In the genomic region with DNA sequence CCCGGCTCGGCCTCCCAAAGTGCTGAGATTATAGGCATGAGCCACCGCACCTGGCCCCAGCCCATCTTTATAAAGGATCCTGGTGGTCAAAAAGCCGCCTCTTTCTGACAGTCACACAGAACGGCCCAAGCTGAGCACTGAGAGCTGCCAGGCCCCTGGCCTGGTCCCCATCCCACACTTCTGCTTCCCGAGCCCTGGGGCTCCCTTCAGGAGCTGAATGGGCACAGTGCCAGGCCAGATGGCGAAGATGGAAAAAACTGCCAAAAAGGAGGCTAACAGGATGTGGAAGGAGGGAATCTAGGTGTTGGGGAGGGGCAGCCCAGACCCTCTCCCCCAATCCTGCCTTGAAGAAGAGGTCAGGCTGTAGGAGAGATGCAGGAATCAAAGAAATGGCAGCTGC, we compare ENCODE assay signal across 13 cellular contexts. TPM values are rescaled to one million over a fixed set of nuclear protein-coding genes. Genes with fewer than 3 reads are reported as not detected.
DNase-seq lines count a peak whose midpoint lies in the region; ATAC-seq and TF ChIP-seq lines count a peak whose summit lies in the region.
"Had no signal": no experiment of that assay in that cellular context is flagged by ENCODE, and none has a peak within 500 bp of the region (broad histone marks: within the 10 kb centered on the region; RNA-seq: fewer than 3 reads in every experiment).

No MANE protein-coding gene starts in this region.

- peaks cover 57% of the 10 kb centered on the region for H3K4me1 ChIP-seq in CD4-positive, alpha-beta memory T cell (ENCODE audit: insufficient read depth, low read length)
- peaks cover 39% of the 10 kb centered on the region for H3K4me1 ChIP-seq in mucosa of descending colon (ENCODE audit: low read depth)

- TF ChIP-seq CTCF in mucosa of descending colon (IDR thresholded peaks at IDR 0.05), result no peak

- no peaks in the 10 kb centered on the region for H3K27me3 Mint-ChIP-seq in CD4-positive, alpha-beta memory T cell
- H3K27me3 Mint-ChIP-seq in IgD-negative memory B cell, result peaks cover 2% of the 10 kb centered on the region
- no peaks in the 10 kb centered on the region for H3K27me3 Mint-ChIP-seq in activated T-helper 2 cell treated with anti-CD3 and anti-CD28 coated beads, Interferon-gamma antibody, Interleukin-2, Interleukin-4, amounts not matched to agents 10 μg/mL and 5 μg/mL and 100 μg/mL, durations not matched to agents 14 hours and 24 hours and 36 hours (ENCODE audit: low read depth)

- H3K27me3 ChIP-seq in CD4-positive, alpha-beta memory T cell (ENCODE audit: insufficient read depth, low read length), result no peaks in the 10 kb centered on the region

- no peaks in the 10 kb centered on the region for H3K9me3 ChIP-seq in CD4-positive, alpha-beta memory T cell (ENCODE audit: control insufficient read depth in 1 of 2, low read length in 2 of 2)
- no peaks in the 10 kb centered on the region for H3K9me3 ChIP-seq in mucosa of descending colon

- peak overlapping the region in 6 of 7 donors; percentile 19 to 98 (median 96) for H3K27ac Mint-ChIP-seq in CD4-positive, alpha-beta memory T cell
- peak overlapping the region; percentile 87 to 99 (median 93) for H3K27ac Mint-ChIP-seq in IgD-negative memory B cell
- H3K27ac Mint-ChIP-seq in activated T-helper 2 cell treated with anti-CD3 and anti-CD28 coated beads, Interferon-gamma antibody, Interleukin-2, Interleukin-4, amounts not matched to agents 10 μg/mL and 5 μg/mL and 100 μg/mL, durations not matched to agents 14 hours and 24 hours and 36 hours, result peak overlapping the region; percentile 94

- no peak for DNase-seq in CD4-positive, alpha-beta memory T cell
- no peak for DNase-seq in activated T-helper 2 cell treated with anti-CD3 and anti-CD28 coated beads, Interferon-gamma antibody, Interleukin-2, Interleukin-4, amounts not matched to agents 10 μg/mL and 5 μg/mL and 100 μg/mL, durations not matched to agents 14 hours and 24 hours and 36 hours (ENCODE audit: low spot score)
- peak in 2 of 3 donors; percentile 49 to 54 for DNase-seq in mucosa of descending colon
- no peak for DNase-seq in effector CD4-positive, alpha-beta T cell
- DNase-seq in NCI-H774 (lab: John Stamatoyannopoulos, UW), result no peak
- no peak for DNase-seq in NCI-H2196 (lab: John Stamatoyannopoulos, UW; ENCODE audit: unreplicated experiment)
- DNase-seq in stimulated activated CD4-positive, alpha-beta T cell treated with anti-CD3 and anti-CD28 coated beads, Interleukin-4, amount 100 ng/mL, for 24 hours, result no peak
- DNase-seq: aorta, NCI-H226 had no signal

- CTCF ChIA-PET in CD4-positive, alpha-beta memory T cell (lab: Charles Lee; ENCODE audit: partially characterized antibody), result interaction anchor here (0.6 to 7.1 kb wide), 3 partner anchors 10 to 301 kb away, joined by 3 to 40 read pairs (median 4); no protein-coding TSS in a partner anchor

- H3K9me3 Mint-ChIP-seq in CD4-positive, alpha-beta memory T cell, result no peaks in the 10 kb centered on the region
- H3K9me3 Mint-ChIP-seq in IgD-negative memory B cell, result no peaks in the 10 kb centered on the region
- H3K9me3 Mint-ChIP-seq in activated T-helper 2 cell treated with anti-CD3 and anti-CD28 coated beads, Interferon-gamma antibody, Interleukin-2, Interleukin-4, amounts not matched to agents 10 μg/mL and 5 μg/mL and 100 μg/mL, durations not matched to agents 14 hours and 24 hours and 36 hours, result no peaks in the 10 kb centered on the region

- POLR2A ChIA-PET in CD4-positive, alpha-beta memory T cell (lab: Charles Lee; ENCODE audit: partially characterized antibody), result interaction anchor here (0.5 to 2.3 kb wide), 3 partner anchors 17 to 58 kb away, joined by 3 to 15 read pairs (median 10); a partner anchor contains a TSS

- no peak for ATAC-seq in mucosa of descending colon

- peaks cover 38 to 71% (median 52%) of the 10 kb centered on the region in 4 donors for H3K4me1 Mint-ChIP-seq in CD4-positive, alpha-beta memory T cell
- H3K4me1 Mint-ChIP-seq in IgD-negative memory B cell, result peaks cover 36 to 46% (median 46%) of the 10 kb centered on the region in 3 donors
- H3K4me1 Mint-ChIP-seq in activated T-helper 2 cell treated with anti-CD3 and anti-CD28 coated beads, Interferon-gamma antibody, Interleukin-2, Interleukin-4, amounts not matched to agents 10 μg/mL and 5 μg/mL and 100 μg/mL, durations not matched to agents 14 hours and 24 hours and 36 hours (ENCODE audit: low read depth), result peaks cover 52% of the 10 kb centered on the region

- H3K36me3 Mint-ChIP-seq in CD4-positive, alpha-beta memory T cell, result no peaks in the 10 kb centered on the region
- peaks cover 8% of the 10 kb centered on the region for H3K36me3 Mint-ChIP-seq in IgD-negative memory B cell
- no peaks in the 10 kb centered on the region for H3K36me3 Mint-ChIP-seq in activated T-helper 2 cell treated with anti-CD3 and anti-CD28 coated beads, Interferon-gamma antibody, Interleukin-2, Interleukin-4, amounts not matched to agents 10 μg/mL and 5 μg/mL and 100 μg/mL, durations not matched to agents 14 hours and 24 hours and 36 hours (ENCODE audit: low read depth)

- intact Hi-C loops in CD4-positive, alpha-beta memory T cell (cut with micrococcal nuclease), result no loop called here
- intact Hi-C loops in activated T-helper 2 cell treated with anti-CD3 and anti-CD28 coated beads, Interferon-gamma antibody, Interleukin-2, Interleukin-4, amounts not matched to agents 10 μg/mL and 5 μg/mL and 100 μg/mL, durations not matched to agents 14 hours and 24 hours and 36 hours (cut with micrococcal nuclease), result no loop called here
- intact Hi-C loops in mucosa of descending colon (cut with DNase I, micrococcal nuclease), result no loop called here

- peak overlapping the region; percentile 42 to 47 for H3K4me3 ChIP-seq in CD4-positive, alpha-beta memory T cell (ENCODE audit: low read length in 2 of 2)
- no peak overlapping the region for H3K4me3 ChIP-seq in mucosa of descending colon
- H3K4me3 ChIP-seq: smooth muscle cell had no signal

- H3K36me3 ChIP-seq in CD4-positive, alpha-beta memory T cell (ENCODE audit: insufficient read depth, low read length), result no peaks in the 10 kb centered on the region
- H3K36me3 ChIP-seq in mucosa of descending colon (ENCODE audit: low read depth), result no peaks in the 10 kb centered on the region

- peak overlapping the region; percentile 63 for H3K27ac ChIP-seq in CD4-positive, alpha-beta memory T cell (ENCODE audit: low read depth, low read length)

- peak overlapping the region; percentile 82 to 93 (median 88) for H3K4me3 Mint-ChIP-seq in CD4-positive, alpha-beta memory T cell
- H3K4me3 Mint-ChIP-seq in IgD-negative memory B cell, result peak overlapping the region; percentile 87 to 96 (median 93)
- peak overlapping the region; percentile 69 for H3K4me3 Mint-ChIP-seq in activated T-helper 2 cell treated with anti-CD3 and anti-CD28 coated beads, Interferon-gamma antibody, Interleukin-2, Interleukin-4, amounts not matched to agents 10 μg/mL and 5 μg/mL and 100 μg/mL, durations not matched to agents 14 hours and 24 hours and 36 hours (ENCODE audit: low read depth)

RNA-seq across cellular contexts. Expression of a gene that starts 5.1 kb away (rescaled TPM):
- total RNA-seq in CD4-positive, alpha-beta memory T cell, result 10 to 100 TPM; 10.2 to 11.1 TPM
- 10 to 100 TPM in 1 of 2 donors, 1 to 10 TPM in 1; 5.4 to 11.9 TPM for polyA plus RNA-seq in CD4-positive, alpha-beta memory T cell
- 63.6 TPM for polyA plus RNA-seq in IgD-negative memory B cell
- 3.6 and 4.1 TPM in 2 replicates for total RNA-seq in activated T-helper 2 cell treated with anti-CD3 and anti-CD28 coated beads, Interferon-gamma antibody, Interleukin-2, Interleukin-4, amounts not matched to agents 10 μg/mL and 5 μg/mL and 100 μg/mL, durations not matched to agents 14 hours and 24 hours and 36 hours
- 10 to 100 TPM; 12.0 to 30.5 (median 22.7) TPM for total RNA-seq in mucosa of descending colon
- total RNA-seq: LHCN-M2, myocyte had no signal

RNA-seq across cellular contexts. Expression of a gene that starts 16.5 kb away (rescaled TPM):
- total RNA-seq in CD4-positive, alpha-beta memory T cell, result 10 to 100 TPM; 13.9 to 16.3 TPM
- under 1 TPM in 1 of 2 donors, not detected in 1; 0.25 TPM for polyA plus RNA-seq in CD4-positive, alpha-beta memory T cell
- 5.8 TPM for polyA plus RNA-seq in IgD-negative memory B cell
- total RNA-seq in activated T-helper 2 cell treated with anti-CD3 and anti-CD28 coated beads, Interferon-gamma antibody, Interleukin-2, Interleukin-4, amounts not matched to agents 10 μg/mL and 5 μg/mL and 100 μg/mL, durations not matched to agents 14 hours and 24 hours and 36 hours, result 1.2 and 1.5 TPM in 2 replicates
- total RNA-seq in mucosa of descending colon, result 1 to 10 TPM; 1.4 to 3.0 (median 2.2) TPM
- total RNA-seq: LHCN-M2, smooth muscle cell had no signal
- polyA plus RNA-seq: smooth muscle cell had no signal

RNA-seq across cellular contexts. Expression of a gene that starts 23.5 kb away (rescaled TPM):
- total RNA-seq in CD4-positive, alpha-beta memory T cell, result 100 to 1,000 TPM; 246 to 255 TPM
- 10 to 100 TPM; 13.3 to 64.6 TPM for polyA plus RNA-seq in CD4-positive, alpha-beta memory T cell
- 55.2 TPM for polyA plus RNA-seq in IgD-negative memory B cell
- 343 and 351 TPM in 2 replicates for total RNA-seq in activated T-helper 2 cell treated with anti-CD3 and anti-CD28 coated beads, Interferon-gamma antibody, Interleukin-2, Interleukin-4, amounts not matched to agents 10 μg/mL and 5 μg/mL and 100 μg/mL, durations not matched to agents 14 hours and 24 hours and 36 hours
- 100 to 1,000 TPM; 127 to 243 (median 149) TPM for total RNA-seq in mucosa of descending colon

RNA-seq across cellular contexts. Expression of a gene that starts 32.2 kb away (rescaled TPM):
- 10 to 100 TPM; 82.3 to 83.5 TPM for total RNA-seq in CD4-positive, alpha-beta memory T cell
- 100 to 1,000 TPM in 1 of 2 donors, 10 to 100 TPM in 1; 73.0 to 122 TPM for polyA plus RNA-seq in CD4-positive, alpha-beta memory T cell
- 76.6 TPM for polyA plus RNA-seq in IgD-negative memory B cell
- 18.5 and 19.1 TPM in 2 replicates for total RNA-seq in activated T-helper 2 cell treated with anti-CD3 and anti-CD28 coated beads, Interferon-gamma antibody, Interleukin-2, Interleukin-4, amounts not matched to agents 10 μg/mL and 5 μg/mL and 100 μg/mL, durations not matched to agents 14 hours and 24 hours and 36 hours
- total RNA-seq in mucosa of descending colon, result 10 to 100 TPM; 28.9 to 46.9 (median 45.9) TPM

RNA-seq across cellular contexts. Expression of a gene that starts 58.5 kb away (rescaled TPM):
- total RNA-seq in CD4-positive, alpha-beta memory T cell, result 10 to 100 TPM; 88.6 to 88.7 TPM
- 10 to 100 TPM; 14.4 to 45.8 TPM for polyA plus RNA-seq in CD4-positive, alpha-beta memory T cell
- polyA plus RNA-seq in IgD-negative memory B cell, result 32.5 TPM
- 73.7 and 75.4 TPM in 2 replicates for total RNA-seq in activated T-helper 2 cell treated with anti-CD3 and anti-CD28 coated beads, Interferon-gamma antibody, Interleukin-2, Interleukin-4, amounts not matched to agents 10 μg/mL and 5 μg/mL and 100 μg/mL, durations not matched to agents 14 hours and 24 hours and 36 hours
- 10 to 100 TPM; 54.5 to 67.8 (median 64.3) TPM for total RNA-seq in mucosa of descending colon

Comparison
In these comparisons a context has a peak if more than half of its experiments do, and no peak if none do; other contexts are left out.
1. DNase-seq: peak in mucosa of descending colon (2 of 3); none in CD4-positive, alpha-beta memory T cell (0 of 5), activated T-helper 2 cell treated with anti-CD3 and anti-CD28 coated beads, Interferon-gamma antibody, Interleukin-2, Interleukin-4, amounts not matched to agents 10 μg/mL and 5 μg/mL and 100 μg/mL, durations not matched to agents 14 hours and 24 hours and 36 hours (single experiment), effector CD4-positive, alpha-beta T cell (single experiment), NCI-H774 (single experiment), NCI-H2196 (single experiment) and stimulated activated CD4-positive, alpha-beta T cell treated with anti-CD3 and anti-CD28 coated beads, Interleukin-4, amount 100 ng/mL, for 24 hours (single experiment).
2. Peak in every context shown above with its lines, with median percentiles within 50 percentile points of each other: H3K27ac Mint-ChIP-seq and H3K4me3 Mint-ChIP-seq.